In genomic region chr1:51543877-51544276, GRCh38 we compare ENCODE assay signal across 22 cellular contexts. TPM values are rescaled to one million over a fixed set of nuclear protein-coding genes. Genes with fewer than 3 reads are reported as not detected.
A peak's percentile ranks its signal among the peaks of the same experiment; 100 is the strongest.
DNase-seq lines count a peak whose midpoint lies in the region; ATAC-seq, FAIRE-seq and TF ChIP-seq lines count a peak whose summit lies in the region.
"Had no signal": no experiment of that assay in that cellular context is flagged by ENCODE, and none has a peak within 500 bp of the region (broad histone marks: within the 10 kb centered on the region; RNA-seq: fewer than 3 reads in every experiment).

No MANE protein-coding gene starts in this region.

- no peaks in the 10 kb centered on the region for H3K9me3 ChIP-seq in IMR-90 (ENCODE audit: control insufficient read depth, insufficient read depth, low read length)
- H3K9me3 ChIP-seq: BE2C, HAP-1 had no signal

- H3K4me2 ChIP-seq in IMR-90 (ENCODE audit: low read depth, low read length): no peak overlapping the region
- H3K4me2 ChIP-seq: GM23338 had no signal

- H2BK120ac ChIP-seq in IMR-90 (ENCODE audit: low read depth, low read length): no peak overlapping the region

- no CpG with 5 or more reads among the region's 2 CpGs for WGBS in IMR-90 (ENCODE audit: extremely low coverage in 2 of 2, insufficient read length in 1 of 2), 2 experiments

- H3K36me3 ChIP-seq in IMR-90 (ENCODE audit: control insufficient read depth, insufficient read depth, low read length): no peaks in the 10 kb centered on the region
- H3K36me3 ChIP-seq: BE2C, HAP-1 had no signal

- H4K8ac ChIP-seq in IMR-90 (ENCODE audit: low read depth in 2 of 2, low read length in 2 of 2): no peak overlapping the region

- H4K5ac ChIP-seq in IMR-90 (ENCODE audit: low read depth, low read length): no peak overlapping the region

- H2BK5ac ChIP-seq in IMR-90 (ENCODE audit: low read depth, low read length, poor library complexity, severe bottlenecking): no peak overlapping the region

- H3K9me1 ChIP-seq in IMR-90 (ENCODE audit: insufficient read depth, low read length): no peaks in the 10 kb centered on the region

- CTCF ChIA-PET in IMR-90 (lab: Yijun Ruan, JAX): no interaction called here

- BruUV-seq in IMR-90 (replicated peaks; lab: Mats Ljungman, UMichigan): no TSS peak

- peak; percentile 63 for FAIRE-seq in GM12892 (lab: Jason Lieb, UNC)

- no peak for TF ChIP-seq CTCF in IMR-90 (conservative IDR thresholded peaks at IDR 0.05; ENCODE audit: low read depth, low read length)

- no peaks in the 10 kb centered on the region for H4K20me1 ChIP-seq in IMR-90 (ENCODE audit: insufficient read depth, low read length)

- no peaks in the 10 kb centered on the region for H3K27me3 ChIP-seq in IMR-90 (ENCODE audit: control insufficient read depth, insufficient read depth, low read length)
- H3K27me3 ChIP-seq: BE2C had no signal

- no peak overlapping the region for H3K14ac ChIP-seq in IMR-90 (replicated peaks; ENCODE audit: low read depth, low read length)

- peaks cover 2% of the 10 kb centered on the region; the same call in 1 of the 2 replicates for H3K4me1 ChIP-seq in IMR-90 (ENCODE audit: control insufficient read depth, insufficient read depth, low read length)
- H3K4me1 ChIP-seq: BE2C, HAP-1 had no signal

- H3K9ac ChIP-seq in IMR-90 (ENCODE audit: low read depth, low read length): no peak overlapping the region

- no peak overlapping the region for H4K91ac ChIP-seq in IMR-90 (ENCODE audit: insufficient read depth, low read depth, low read length)

- no peak overlapping the region for H3K56ac ChIP-seq in IMR-90 (ENCODE audit: extremely low read depth, insufficient read depth, low read length)

- in situ Hi-C loops in IMR-90 (cut with MboI; ENCODE audit: low sequenced_read_pairs): no loop called here

- POLR2A ChIA-PET in IMR-90 (lab: Charles Lee; ENCODE audit: unreplicated experiment): no interaction called here

- no peak overlapping the region for H2AK5ac ChIP-seq in IMR-90 (ENCODE audit: low read depth, low read length)

- no peak overlapping the region for H2BK20ac ChIP-seq in IMR-90 (ENCODE audit: low read depth, low read length)

- H3K4me3 ChIP-seq in IMR-90 (ENCODE audit: insufficient read depth, low read depth, low read length): no peak overlapping the region
- H3K4me3 ChIP-seq: GM23338, HAP-1, SK-N-MC had no signal

- no peak overlapping the region for H3K27ac ChIP-seq in IMR-90 (ENCODE audit: insufficient read depth, low read length)
- H3K27ac ChIP-seq: SK-N-MC had no signal

- no peak overlapping the region for H3K18ac ChIP-seq in IMR-90 (ENCODE audit: low read depth, low read length)

- no peaks in the 10 kb centered on the region for H3K79me1 ChIP-seq in IMR-90 (ENCODE audit: low read depth in 1 of 2, low read length in 2 of 2)

- no peak overlapping the region for H2BK15ac ChIP-seq in IMR-90 (ENCODE audit: low read depth, low read length)

- no peak for DNase-seq in GM12892 (ENCODE audit: insufficient read length)
- DNase-seq in IMR-90: no peak
- peak; percentile 36 for DNase-seq in amniotic epithelial cell (ENCODE audit: low read depth)
- peak; percentile 30 for DNase-seq in iris pigment epithelial cell (ENCODE audit: low read depth)
- DNase-seq in T-helper 9 cell: no peak
- no peak for DNase-seq in OCI-M1 (lab: John Stamatoyannopoulos, UW)
- DNase-seq: BE2C; DMS79; Kasumi-1; NCI-H1694; NCI-H2081; NCI-H2171; NCI-H345; NCI-H524; NCI-H774; NK-92 treated with Interleukin-12 subunit alpha and Interleukin-12 subunit beta, amount 100 ng/mL, for 24 hours; SHP77 treated with DMSO at 0.1 percent for 48 hours; SW 1271 had no signal

- ATAC-seq in IMR-90 (ENCODE audit: low read depth) (no peak), HG03521 (IDR thresholded peaks at IDR 0.05; ENCODE audit: unreplicated experiment) (no peak)
- ATAC-seq: GM23338 had no signal

- H2AK9ac ChIP-seq in IMR-90 (replicated peaks; ENCODE audit: low read depth, low read length, poor library complexity): no peak overlapping the region

- no peak for TF ChIP-seq RAD21 in IMR-90 (IDR thresholded peaks at IDR 0.05; ENCODE audit: low read length)

- H3K23ac ChIP-seq in IMR-90 (ENCODE audit: low read depth, low read length): no peak overlapping the region

- no peak for TF ChIP-seq POLR2A in GM12892 (IDR thresholded peaks at IDR 0.05; ENCODE audit: low read depth, low read length)
- no peak for TF ChIP-seq POLR2A in IMR-90 (IDR thresholded peaks at IDR 0.05; ENCODE audit: low read depth, low read length)

- H2AFZ ChIP-seq in IMR-90 (replicated peaks; ENCODE audit: low read length, poor library complexity): no peak overlapping the region
- H2AFZ ChIP-seq: GM23338 had no signal

- dilution Hi-C loops in IMR-90 (cut with HindIII; ENCODE audit: low sequenced_read_pairs, unreplicated experiment): no loop called here

- intact Hi-C loops in IMR-90 (cut with micrococcal nuclease): no loop called here

- no peak overlapping the region for H3K4ac ChIP-seq in IMR-90 (ENCODE audit: low read depth, low read length)

TF ChIP-seq in IMR-90, 13 proteins besides CTCF, POLR2A, EP300 and RAD21:
- TF ChIP-seq RCOR1 (IDR thresholded peaks at IDR 0.05; ENCODE audit: insufficient replicate concordance, low read length) (no peak), CEBPB (IDR thresholded peaks at IDR 0.05; ENCODE audit: low read depth, low read length) (peak; percentile 14; the same call in 1 of the 2 replicates), ELK1 (IDR thresholded peaks at IDR 0.05; ENCODE audit: borderline replicate concordance, low read depth, low read length) (no peak)

RNA-seq across cellular contexts. Expression of gene EPS15, which starts 24.8 kb away (rescaled TPM):
- 66.5 TPM for polyA plus RNA-seq in GM12892 (2012; ENCODE audit: missing spikeins)
- total RNA-seq in IMR-90 (2012; rRNA removed): 38.0 and 47.5 TPM in 2 replicates
- 13.4 and 17.6 TPM in 2 replicates for polyA plus RNA-seq in IMR-90 (2012; rRNA removed)
- polyA plus RNA-seq in IMR-90 (2012; cell fraction: cytosol; rRNA removed): 3.2 and 4.7 TPM in 2 replicates
- polyA plus RNA-seq in IMR-90 (2012; cell fraction: nucleus; rRNA removed; ENCODE audit: low replicate concordance): 1.3 and 17.3 TPM in 2 replicates

Comparison
In these comparisons a context has a peak if more than half of its experiments do, and no peak if none do; other contexts are left out.
1. DNase-seq: peak in amniotic epithelial cell (single experiment) and iris pigment epithelial cell (single experiment); none in GM12892 (single experiment), IMR-90 (single experiment), T-helper 9 cell (single experiment) and OCI-M1 (single experiment).